Comparison of ENCODE assay signal across 9 cellular contexts in the genomic region with DNA sequence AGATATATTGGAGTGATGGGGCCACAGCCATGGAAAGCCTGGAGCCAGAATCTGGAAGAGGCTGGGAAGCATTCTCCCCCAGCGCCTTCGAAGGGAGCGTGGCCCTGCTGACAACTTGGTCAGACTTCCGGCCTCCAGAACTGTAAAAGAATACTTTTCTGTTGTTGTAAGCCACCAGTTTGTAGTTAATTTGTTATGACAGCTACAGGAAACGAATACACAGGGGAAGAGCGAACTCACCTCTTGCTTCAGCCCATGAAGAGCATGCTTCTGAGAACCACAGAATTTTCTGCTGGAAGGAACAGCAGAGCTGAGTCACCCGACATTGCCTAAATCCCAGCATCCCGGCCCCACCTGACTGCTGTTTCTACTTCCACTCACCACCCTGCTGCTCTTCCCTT.
A peak's percentile ranks its signal among the peaks of the same experiment; 100 is the strongest.
DNase-seq lines count a peak whose midpoint lies in the region; ATAC-seq and TF ChIP-seq lines count a peak whose summit lies in the region.
"Had no signal": no experiment of that assay in that cellular context is flagged by ENCODE, and none has a peak within 500 bp of the region (broad histone marks: within the 10 kb centered on the region; RNA-seq: fewer than 3 reads in every experiment).

No MANE protein-coding gene starts in this region.

- no peak for TF ChIP-seq CTCF in retinal pigment epithelial cell (conservative IDR thresholded peaks at IDR 0.05; ENCODE audit: low read depth, low read length)

- DNase-seq in NOMO-1 treated with dmso at 0.1 percent for 144 hours (lab: John Stamatoyannopoulos, UW; ENCODE audit: unreplicated experiment) (peak; percentile 31), retinal pigment epithelial cell (ENCODE audit: low read depth) (peak; percentile 88), iPS-NIHi7 (ENCODE audit: extremely low spot score) (no peak), DMS 273 treated with DMSO at 0.1 percent for 48 hours (lab: John Stamatoyannopoulos, UW) (no peak)
- DNase-seq: hippocampal formation had no signal

- H3K4me3 ChIP-seq in retinal pigment epithelial cell (ENCODE audit: low read length) = no peak overlapping the region

- ATAC-seq in GM18861 (IDR thresholded peaks at IDR 0.05; ENCODE audit: unreplicated experiment) (peak; percentile 62), esophagus mucosa (peak; percentile 76), GM21381 (IDR thresholded peaks at IDR 0.05; ENCODE audit: unreplicated experiment) (no peak), GM21447 (IDR thresholded peaks at IDR 0.05; ENCODE audit: unreplicated experiment) (no peak)

Comparison
In these comparisons a context has a peak if more than half of its experiments do, and no peak if none do; other contexts are left out.
1. ATAC-seq: peak in GM18861 (single experiment) and esophagus mucosa (single experiment); none in GM21381 (single experiment) and GM21447 (single experiment).
2. DNase-seq: peak in NOMO-1 treated with dmso at 0.1 percent for 144 hours (single experiment) and retinal pigment epithelial cell (single experiment); none in iPS-NIHi7 (single experiment) and DMS 273 treated with DMSO at 0.1 percent for 48 hours (single experiment).